Comparison of ENCODE assay signal across 1 cellular context in the genomic region with DNA sequence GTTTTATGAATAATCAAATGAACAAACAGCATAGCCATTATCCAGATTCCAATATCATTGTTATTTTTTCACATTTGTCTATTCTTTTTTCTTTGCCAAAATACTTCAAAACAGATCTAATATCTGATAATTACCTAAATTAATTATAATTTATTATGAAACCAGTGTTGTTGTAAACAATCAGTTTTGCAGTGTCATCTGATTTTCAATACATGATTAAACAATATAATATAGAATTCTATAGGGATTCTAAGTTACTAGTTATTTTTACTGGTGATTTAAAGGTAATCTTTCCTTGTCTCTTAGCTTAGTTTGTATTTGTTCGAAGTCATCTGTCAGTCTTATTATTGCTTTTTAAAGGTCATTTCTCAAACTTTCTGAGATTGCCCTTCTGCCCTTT.
TF ChIP-seq lines count a peak whose summit lies in the region.

No MANE protein-coding gene starts in this region.

TF ChIP-seq in GM23338, 12 proteins besides CTCF, POLR2A, EP300 and RAD21 (continued from another document):
- TF ChIP-seq, protein P1, sequence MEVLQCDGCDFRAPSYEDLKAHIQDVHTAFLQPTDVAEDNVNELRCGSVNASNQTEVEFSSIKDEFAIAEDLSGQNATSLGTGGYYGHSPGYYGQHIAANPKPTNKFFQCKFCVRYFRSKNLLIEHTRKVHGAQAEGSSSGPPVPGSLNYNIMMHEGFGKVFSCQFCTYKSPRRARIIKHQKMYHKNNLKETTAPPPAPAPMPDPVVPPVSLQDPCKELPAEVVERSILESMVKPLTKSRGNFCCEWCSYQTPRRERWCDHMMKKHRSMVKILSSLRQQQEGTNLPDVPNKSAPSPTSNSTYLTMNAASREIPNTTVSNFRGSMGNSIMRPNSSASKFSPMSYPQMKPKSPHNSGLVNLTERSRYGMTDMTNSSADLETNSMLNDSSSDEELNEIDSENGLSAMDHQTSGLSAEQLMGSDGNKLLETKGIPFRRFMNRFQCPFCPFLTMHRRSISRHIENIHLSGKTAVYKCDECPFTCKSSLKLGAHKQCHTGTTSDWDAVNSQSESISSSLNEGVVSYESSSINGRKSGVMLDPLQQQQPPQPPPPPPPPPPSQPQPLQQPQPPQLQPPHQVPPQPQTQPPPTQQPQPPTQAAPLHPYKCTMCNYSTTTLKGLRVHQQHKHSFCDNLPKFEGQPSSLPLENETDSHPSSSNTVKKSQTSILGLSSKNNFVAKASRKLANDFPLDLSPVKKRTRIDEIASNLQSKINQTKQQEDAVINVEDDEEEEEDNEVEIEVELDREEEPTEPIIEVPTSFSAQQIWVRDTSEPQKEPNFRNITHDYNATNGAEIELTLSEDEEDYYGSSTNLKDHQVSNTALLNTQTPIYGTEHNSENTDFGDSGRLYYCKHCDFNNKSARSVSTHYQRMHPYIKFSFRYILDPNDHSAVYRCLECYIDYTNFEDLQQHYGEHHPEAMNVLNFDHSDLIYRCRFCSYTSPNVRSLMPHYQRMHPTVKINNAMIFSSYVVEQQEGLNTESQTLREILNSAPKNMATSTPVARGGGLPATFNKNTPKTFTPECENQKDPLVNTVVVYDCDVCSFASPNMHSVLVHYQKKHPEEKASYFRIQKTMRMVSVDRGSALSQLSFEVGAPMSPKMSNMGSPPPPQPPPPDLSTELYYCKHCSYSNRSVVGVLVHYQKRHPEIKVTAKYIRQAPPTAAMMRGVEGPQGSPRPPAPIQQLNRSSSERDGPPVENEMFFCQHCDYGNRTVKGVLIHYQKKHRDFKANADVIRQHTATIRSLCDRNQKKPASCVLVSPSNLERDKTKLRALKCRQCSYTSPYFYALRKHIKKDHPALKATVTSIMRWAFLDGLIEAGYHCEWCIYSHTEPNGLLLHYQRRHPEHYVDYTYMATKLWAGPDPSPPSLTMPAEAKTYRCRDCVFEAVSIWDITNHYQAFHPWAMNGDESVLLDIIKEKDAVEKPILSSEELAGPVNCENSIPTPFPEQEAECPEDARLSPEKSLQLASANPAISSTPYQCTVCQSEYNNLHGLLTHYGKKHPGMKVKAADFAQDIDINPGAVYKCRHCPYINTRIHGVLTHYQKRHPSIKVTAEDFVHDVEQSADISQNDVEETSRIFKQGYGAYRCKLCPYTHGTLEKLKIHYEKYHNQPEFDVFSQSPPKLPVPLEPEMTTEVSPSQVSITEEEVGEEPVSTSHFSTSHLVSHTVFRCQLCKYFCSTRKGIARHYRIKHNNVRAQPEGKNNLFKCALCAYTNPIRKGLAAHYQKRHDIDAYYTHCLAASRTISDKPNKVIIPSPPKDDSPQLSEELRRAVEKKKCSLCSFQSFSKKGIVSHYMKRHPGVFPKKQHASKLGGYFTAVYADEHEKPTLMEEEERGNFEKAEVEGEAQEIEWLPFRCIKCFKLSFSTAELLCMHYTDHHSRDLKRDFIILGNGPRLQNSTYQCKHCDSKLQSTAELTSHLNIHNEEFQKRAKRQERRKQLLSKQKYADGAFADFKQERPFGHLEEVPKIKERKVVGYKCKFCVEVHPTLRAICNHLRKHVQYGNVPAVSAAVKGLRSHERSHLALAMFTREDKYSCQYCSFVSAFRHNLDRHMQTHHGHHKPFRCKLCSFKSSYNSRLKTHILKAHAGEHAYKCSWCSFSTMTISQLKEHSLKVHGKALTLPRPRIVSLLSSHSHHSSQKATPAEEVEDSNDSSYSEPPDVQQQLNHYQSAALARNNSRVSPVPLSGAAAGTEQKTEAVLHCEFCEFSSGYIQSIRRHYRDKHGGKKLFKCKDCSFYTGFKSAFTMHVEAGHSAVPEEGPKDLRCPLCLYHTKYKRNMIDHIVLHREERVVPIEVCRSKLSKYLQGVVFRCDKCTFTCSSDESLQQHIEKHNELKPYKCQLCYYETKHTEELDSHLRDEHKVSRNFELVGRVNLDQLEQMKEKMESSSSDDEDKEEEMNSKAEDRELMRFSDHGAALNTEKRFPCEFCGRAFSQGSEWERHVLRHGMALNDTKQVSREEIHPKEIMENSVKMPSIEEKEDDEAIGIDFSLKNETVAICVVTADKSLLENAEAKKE (CRISPR knock-in tag; IDR thresholded peaks at IDR 0.05), result no peak
- no peak for TF ChIP-seq EZH2phosphoT487 (IDR thresholded peaks at IDR 0.05; ENCODE audit: unreplicated experiment)
- no peak for TF ChIP-seq EZH2 (IDR thresholded peaks at IDR 0.05; ENCODE audit: low read depth, unreplicated experiment)
- no peak for TF ChIP-seq POLR2AphosphoS5 (IDR thresholded peaks at IDR 0.05; ENCODE audit: low read depth)
- TF ChIP-seq CREB1 (CRISPR knock-in tag; IDR thresholded peaks at IDR 0.05; ENCODE audit: low read depth), result no peak
